16 cellular contexts compared by ENCODE assay signal in the genomic region with DNA sequence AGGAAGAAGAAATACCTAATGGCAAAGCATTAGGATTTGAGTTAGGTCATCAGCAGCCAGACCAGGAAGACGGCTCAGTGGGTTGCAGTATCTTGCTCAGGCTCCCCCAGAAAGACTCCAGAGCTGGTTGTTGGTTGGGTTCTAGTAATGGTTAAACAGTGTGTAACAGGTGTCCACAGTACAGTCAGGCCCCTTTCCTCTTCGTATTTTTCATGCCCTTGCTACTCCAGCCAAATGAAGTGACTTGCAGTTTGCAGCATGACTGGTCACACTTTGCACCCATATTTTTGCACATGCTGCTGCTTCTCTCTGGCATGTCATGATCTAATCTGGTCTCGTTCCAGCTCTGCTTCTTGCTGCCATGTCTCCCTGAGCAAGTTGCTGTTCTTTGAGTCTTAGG.
A peak's percentile ranks its signal among the peaks of the same experiment; 100 is the strongest.
DNase-seq lines count a peak whose midpoint lies in the region; ATAC-seq and TF ChIP-seq lines count a peak whose summit lies in the region.
"Had no signal": no experiment of that assay in that cellular context is flagged by ENCODE, and none has a peak within 500 bp of the region (broad histone marks: within the 10 kb centered on the region; RNA-seq: fewer than 3 reads in every experiment).

No MANE protein-coding gene starts in this region.

- H2BK5ac ChIP-seq in trophoblast cell (ENCODE audit: low read depth, low read length, poor library complexity): no peak overlapping the region

- TF ChIP-seq CTCF in MM.1S (IDR thresholded peaks at IDR 0.05; ENCODE audit: low read length): no peak
- no peak for TF ChIP-seq CTCF in CD8-positive, alpha-beta T cell (IDR thresholded peaks at IDR 0.05)

- H3K27ac ChIP-seq in MM.1S (ENCODE audit: low read length): no peak overlapping the region
- H3K27ac ChIP-seq in trophoblast cell (ENCODE audit: low read depth, low read length): no peak overlapping the region
- H3K27ac ChIP-seq in CD8-positive, alpha-beta T cell (ENCODE audit: low read depth, low read length): no peak overlapping the region

- no peaks in the 10 kb centered on the region for H3K36me3 ChIP-seq in MM.1S (replicated peaks; ENCODE audit: insufficient read depth, low read length)
- no peaks in the 10 kb centered on the region for H3K36me3 ChIP-seq in trophoblast cell (ENCODE audit: control insufficient read depth in 1 of 2, insufficient read depth in 2 of 2, low read length in 2 of 2)
- no peaks in the 10 kb centered on the region for H3K36me3 ChIP-seq in CD8-positive, alpha-beta T cell (ENCODE audit: insufficient read depth, low read length)
- H3K36me3 ChIP-seq: BE2C had no signal

- H3K4me1 ChIP-seq in MM.1S (ENCODE audit: low read length): no peaks in the 10 kb centered on the region
- H3K4me1 ChIP-seq in trophoblast cell (ENCODE audit: control insufficient read depth in 1 of 2, insufficient read depth in 2 of 2, low read length in 2 of 2): peaks cover 2 to 3% of the 10 kb centered on the region in 2 experiments
- no peaks in the 10 kb centered on the region for H3K4me1 ChIP-seq in CD8-positive, alpha-beta T cell (ENCODE audit: insufficient read depth, low read length)
- H3K4me1 ChIP-seq: BE2C had no signal

- intact Hi-C loops in CD8-positive, alpha-beta T cell (cut with DNase I, micrococcal nuclease): no loop called here

- no peak overlapping the region for H3K9ac ChIP-seq in MM.1S (ENCODE audit: low read length)
- H3K9ac ChIP-seq in trophoblast cell (ENCODE audit: low read length): peak overlapping the region; percentile 51

- CTCF ChIA-PET in CD8-positive, alpha-beta T cell (lab: Charles Lee): no interaction called here

- no peak overlapping the region for H3K18ac ChIP-seq in trophoblast cell (ENCODE audit: low read length)

- no peak for ATAC-seq in CD8-positive, alpha-beta T cell
- no peak for ATAC-seq in stimulated activated effector memory CD8-positive, alpha-beta T cell treated with anti-CD3 and anti-CD28 coated beads, Interleukin-12 subunit alpha, Interleukin-12 subunit beta, amount 100 ng/mL, for 72 hours

- no peak overlapping the region for H4K12ac ChIP-seq in trophoblast cell (ENCODE audit: low read depth, low read length)

- H3K4ac ChIP-seq in trophoblast cell (ENCODE audit: low read depth, low read length): no peak overlapping the region

- no peaks in the 10 kb centered on the region for H4K20me1 ChIP-seq in MM.1S (ENCODE audit: insufficient read depth, low read length)

- H3F3A ChIP-seq in MM.1S (ENCODE audit: insufficient read depth, low read length): no peaks in the 10 kb centered on the region

- no peaks in the 10 kb centered on the region for H3K79me1 ChIP-seq in trophoblast cell (ENCODE audit: low read length)

- H2AK5ac ChIP-seq in trophoblast cell (ENCODE audit: low read length): no peak overlapping the region

- H4K8ac ChIP-seq in trophoblast cell (ENCODE audit: low read depth, low read length): no peak overlapping the region

- no peak overlapping the region for H2BK120ac ChIP-seq in trophoblast cell (ENCODE audit: insufficient read depth, low read length, poor library complexity)

- H3K79me2 ChIP-seq in MM.1S (ENCODE audit: low read length) (no peaks in the 10 kb centered on the region), trophoblast cell (ENCODE audit: control insufficient read depth, insufficient read depth, low read length, poor library complexity) (no peaks in the 10 kb centered on the region)

- H3K9me2 ChIP-seq in MM.1S (replicated peaks; ENCODE audit: insufficient read depth, low read length): no peaks in the 10 kb centered on the region

- H3K4me3 Mint-ChIP-seq in CD8-positive, alpha-beta T cell: no peak overlapping the region
- H3K4me3 Mint-ChIP-seq in stimulated activated effector memory CD8-positive, alpha-beta T cell treated with anti-CD3 and anti-CD28 coated beads, Interleukin-12 subunit alpha, Interleukin-12 subunit beta, amount 100 ng/mL, for 72 hours: no peak overlapping the region
- H3K4me3 Mint-ChIP-seq: H9 had no signal

- DNase-seq in Caki2 (ENCODE audit: low read depth): peak; percentile 48
- peak; percentile 3 for DNase-seq in MM.1S
- peak; percentile 4 to 38 for DNase-seq in erythroblast (lab: John Stamatoyannopoulos, UW)
- DNase-seq in trophoblast cell: no peak
- no peak for DNase-seq in CD8-positive, alpha-beta T cell
- no peak for DNase-seq in stimulated activated effector memory CD8-positive, alpha-beta T cell treated with anti-CD3 and anti-CD28 coated beads, Interleukin-12 subunit alpha, Interleukin-12 subunit beta, amount 100 ng/mL, for 72 hours (ENCODE audit: low spot score in 2 of 2)
- no peak for DNase-seq in NCI-H187 treated with DMSO at 0.1 percent for 48 hours (lab: John Stamatoyannopoulos, UW)
- DNase-seq: BE2C, DMS79, H9, IMR-90, NCI-H1417, NCI-H1694 treated with DMSO at 0.1 percent for 48 hours, NCI-H446 treated with DMSO at 0.1 percent for 48 hours, NCI-H526 treated with DMSO at 0.1 percent for 48 hours, Right ventricle myocardium superior had no signal

- no peaks in the 10 kb centered on the region for H3K36me3 Mint-ChIP-seq in CD8-positive, alpha-beta T cell
- H3K36me3 Mint-ChIP-seq in stimulated activated effector memory CD8-positive, alpha-beta T cell treated with anti-CD3 and anti-CD28 coated beads, Interleukin-12 subunit alpha, Interleukin-12 subunit beta, amount 100 ng/mL, for 72 hours: no peaks in the 10 kb centered on the region

- no peak overlapping the region for H3K27ac Mint-ChIP-seq in CD8-positive, alpha-beta T cell
- H3K27ac Mint-ChIP-seq in stimulated activated effector memory CD8-positive, alpha-beta T cell treated with anti-CD3 and anti-CD28 coated beads, Interleukin-12 subunit alpha, Interleukin-12 subunit beta, amount 100 ng/mL, for 72 hours: no peak overlapping the region
- H3K27ac Mint-ChIP-seq: H9 had no signal

- no peak overlapping the region for H2AFZ ChIP-seq in MM.1S (ENCODE audit: low read length)
- H2AFZ ChIP-seq in trophoblast cell (ENCODE audit: insufficient read depth, low read length, poor library complexity): no peak overlapping the region

- H3K4me2 ChIP-seq in MM.1S (ENCODE audit: low read depth, low read length) (no peak overlapping the region), trophoblast cell (ENCODE audit: low read length) (no peak overlapping the region)

- no peak overlapping the region for H2BK12ac ChIP-seq in trophoblast cell (ENCODE audit: low read length)

- in situ Hi-C loops in Caki2 (cut with HindIII; ENCODE audit: low pct_unique_long_range_greater_than_20kb, low sequenced_read_pairs): no loop called here

- no peaks in the 10 kb centered on the region for H3K27me3 ChIP-seq in MM.1S (replicated peaks; ENCODE audit: insufficient read depth, low read length)
- H3K27me3 ChIP-seq in trophoblast cell (ENCODE audit: insufficient read depth, low read length): no peaks in the 10 kb centered on the region
- H3K27me3 ChIP-seq in CD8-positive, alpha-beta T cell (ENCODE audit: insufficient read depth, low read length): no peaks in the 10 kb centered on the region
- H3K27me3 ChIP-seq: BE2C had no signal

- H3K9me3 Mint-ChIP-seq in CD8-positive, alpha-beta T cell: no peaks in the 10 kb centered on the region
- peaks cover 3% of the 10 kb centered on the region for H3K9me3 Mint-ChIP-seq in stimulated activated effector memory CD8-positive, alpha-beta T cell treated with anti-CD3 and anti-CD28 coated beads, Interleukin-12 subunit alpha, Interleukin-12 subunit beta, amount 100 ng/mL, for 72 hours
- H3K9me3 Mint-ChIP-seq: H9 had no signal

- TF ChIP-seq POLR2A in erythroblast (IDR thresholded peaks at IDR 0.05; ENCODE audit: low read length): no peak

- H3K9me3 ChIP-seq in MM.1S (replicated peaks; ENCODE audit: insufficient read depth, low read length) (no peaks in the 10 kb centered on the region), trophoblast cell (ENCODE audit: insufficient read depth, low read depth, low read length) (no peaks in the 10 kb centered on the region)
- no peaks in the 10 kb centered on the region for H3K9me3 ChIP-seq in CD8-positive, alpha-beta T cell (ENCODE audit: low read length)
- H3K9me3 ChIP-seq: BE2C had no signal

- POLR2A ChIA-PET in CD8-positive, alpha-beta T cell (lab: Charles Lee): no interaction called here

- WGBS in trophoblast cell (ENCODE audit: extremely low coverage, insufficient coverage, insufficient read length): no CpG with 5 or more reads among the region's 3 CpGs

- no peaks in the 10 kb centered on the region for H3K27me3 Mint-ChIP-seq in CD8-positive, alpha-beta T cell (ENCODE audit: low read depth)

- H3K23ac ChIP-seq in trophoblast cell (ENCODE audit: low read length): no peak overlapping the region

- no peaks in the 10 kb centered on the region for H3K4me1 Mint-ChIP-seq in CD8-positive, alpha-beta T cell (ENCODE audit: low read depth)
- H3K4me1 Mint-ChIP-seq in stimulated activated effector memory CD8-positive, alpha-beta T cell treated with anti-CD3 and anti-CD28 coated beads, Interleukin-12 subunit alpha, Interleukin-12 subunit beta, amount 100 ng/mL, for 72 hours: no peaks in the 10 kb centered on the region

- H3K4me3 ChIP-seq in MM.1S (ENCODE audit: low read length) (no peak overlapping the region), trophoblast cell (ENCODE audit: low read depth, low read length) (no peak overlapping the region)
- H3K4me3 ChIP-seq in CD8-positive, alpha-beta T cell (ENCODE audit: low read depth, low read length): no peak overlapping the region

- H3K14ac ChIP-seq in trophoblast cell (ENCODE audit: low read length): no peak overlapping the region

- H4K91ac ChIP-seq in trophoblast cell (ENCODE audit: low read depth, low read length): no peak overlapping the region

Comparison
In these comparisons a context has a peak if more than half of its experiments do, and no peak if none do; other contexts are left out.
1. DNase-seq: peak in Caki2 (single experiment), MM.1S (single experiment) and erythroblast (2 of 2); none in trophoblast cell (0 of 2), CD8-positive, alpha-beta T cell (0 of 7), stimulated activated effector memory CD8-positive, alpha-beta T cell treated with anti-CD3 and anti-CD28 coated beads, Interleukin-12 subunit alpha, Interleukin-12 subunit beta, amount 100 ng/mL, for 72 hours (0 of 2) and NCI-H187 treated with DMSO at 0.1 percent for 48 hours (single experiment).